ENCODE assay signal across 8 cellular contexts in genomic region chr11:33376331-33377099, GRCh38. TPM values are rescaled to one million over a fixed set of nuclear protein-coding genes. Genes with fewer than 3 reads are reported as not detected.
DNase-seq lines count a peak whose midpoint lies in the region; ATAC-seq, FAIRE-seq and TF ChIP-seq lines count a peak whose summit lies in the region.

No MANE protein-coding gene starts in this region.

- H3K9ac ChIP-seq in kidney (ENCODE audit: low read length in 2 of 2): no peak overlapping the region

- peaks cover 48% of the 10 kb centered on the region for H3K27me3 Mint-ChIP-seq in activated naive CD8-positive, alpha-beta T cell treated with anti-CD3 and anti-CD28 coated beads, Interleukin-2, amount 50 U/mL, for 24 hours

- H3K9me3 ChIP-seq in kidney (ENCODE audit: control insufficient read depth in 1 of 2, low read length in 2 of 2) (no peaks in the 10 kb centered on the region), upper lobe of right lung (no peaks in the 10 kb centered on the region)

- H3K4me1 Mint-ChIP-seq in activated naive CD8-positive, alpha-beta T cell treated with anti-CD3 and anti-CD28 coated beads, Interleukin-2, amount 50 U/mL, for 24 hours: no peaks in the 10 kb centered on the region

- DNase-seq in AG20443 (ENCODE audit: low spot score): peak; percentile 64
- DNase-seq in H7: peak; percentile 78
- no peak for DNase-seq in activated naive CD8-positive, alpha-beta T cell treated with anti-CD3 and anti-CD28 coated beads, Interleukin-2, amount 50 U/mL, for 24 hours
- DNase-seq in kidney: peak; percentile 67
- DNase-seq in upper lobe of right lung: no peak
- DNase-seq in central memory CD4-positive, alpha-beta T cell: no peak
- no peak for DNase-seq in GM19238 (ENCODE audit: insufficient read length, low spot score)

- H3K4me1 ChIP-seq in kidney (ENCODE audit: control insufficient read depth in 1 of 2, insufficient read depth in 1 of 2, low read depth in 1 of 2, low read length in 2 of 2) (peaks cover 0 to 2% of the 10 kb centered on the region in 2 donors), upper lobe of right lung (no peaks in the 10 kb centered on the region)

- no peak for FAIRE-seq in kidney (lab: Jason Lieb, UNC)

- H3K4me3 Mint-ChIP-seq in activated naive CD8-positive, alpha-beta T cell treated with anti-CD3 and anti-CD28 coated beads, Interleukin-2, amount 50 U/mL, for 24 hours: no peak overlapping the region

- H3K9me3 Mint-ChIP-seq in activated naive CD8-positive, alpha-beta T cell treated with anti-CD3 and anti-CD28 coated beads, Interleukin-2, amount 50 U/mL, for 24 hours: no peaks in the 10 kb centered on the region

- intact Hi-C loops in kidney (cut with DNase I): no loop called here
- intact Hi-C loops in upper lobe of right lung (cut with DNase I): no loop called here

- no peaks in the 10 kb centered on the region for H3K36me3 Mint-ChIP-seq in activated naive CD8-positive, alpha-beta T cell treated with anti-CD3 and anti-CD28 coated beads, Interleukin-2, amount 50 U/mL, for 24 hours (ENCODE audit: low read depth)

- H3K36me3 ChIP-seq in H7 (replicated peaks; ENCODE audit: control insufficient read depth, insufficient read depth, low read length) (no peaks in the 10 kb centered on the region), kidney (ENCODE audit: control insufficient read depth in 1 of 2, insufficient read depth in 2 of 2, low read length in 2 of 2) (no peaks in the 10 kb centered on the region), upper lobe of right lung (no peaks in the 10 kb centered on the region)

- peak; percentile 20 for ATAC-seq in activated naive CD8-positive, alpha-beta T cell treated with anti-CD3 and anti-CD28 coated beads, Interleukin-2, amount 50 U/mL, for 24 hours
- ATAC-seq in upper lobe of right lung (no peak), HG03439 (IDR thresholded peaks at IDR 0.05; ENCODE audit: unreplicated experiment) (no peak)

- H3K27ac Mint-ChIP-seq in activated naive CD8-positive, alpha-beta T cell treated with anti-CD3 and anti-CD28 coated beads, Interleukin-2, amount 50 U/mL, for 24 hours: no peak overlapping the region

- H3K27me3 ChIP-seq in H7 (ENCODE audit: control insufficient read depth, insufficient read depth, low read length): peaks cover 31% of the 10 kb centered on the region
- H3K27me3 ChIP-seq in upper lobe of right lung: peaks cover 40% of the 10 kb centered on the region

- no peak overlapping the region for H3K27ac ChIP-seq in kidney (ENCODE audit: low read depth in 2 of 2, low read length in 2 of 2)
- H3K27ac ChIP-seq in upper lobe of right lung: no peak overlapping the region

- no peak for TF ChIP-seq CTCF in kidney (IDR thresholded peaks at IDR 0.05; ENCODE audit: borderline replicate concordance, extremely low read depth, insufficient read depth)
- TF ChIP-seq CTCF in upper lobe of right lung (IDR thresholded peaks at IDR 0.05): no peak

- peak overlapping the region; percentile 53 for H3K4me3 ChIP-seq in H7 (ENCODE audit: insufficient read depth, low read depth, low read length)
- H3K4me3 ChIP-seq in kidney (ENCODE audit: low read length in 2 of 2): no peak overlapping the region
- H3K4me3 ChIP-seq in upper lobe of right lung: peak overlapping the region; percentile 33

RNA-seq across cellular contexts. Expression of gene KIAA1549L, which starts 0.6 kb away (rescaled TPM):
- 1.4 and 1.6 TPM in 2 replicates for total RNA-seq in H7 (2014; rRNA removed; shearing (Covaris generic))
- 1.1 TPM for total RNA-seq in kidney
- polyA plus RNA-seq in kidney (ENCODE audit: insufficient read depth, low read depth, low replicate concordance): 0.15 TPM
- not detected for total RNA-seq in upper lobe of right lung

Comparison
In these comparisons a context has a peak if more than half of its experiments do, and no peak if none do; other contexts are left out.
1. DNase-seq: peak in AG20443 (single experiment), H7 (single experiment) and kidney (single experiment); none in activated naive CD8-positive, alpha-beta T cell treated with anti-CD3 and anti-CD28 coated beads, Interleukin-2, amount 50 U/mL, for 24 hours (single experiment), upper lobe of right lung (single experiment), central memory CD4-positive, alpha-beta T cell (single experiment) and GM19238 (single experiment).
2. H3K4me3 ChIP-seq: peak in H7 (single experiment) and upper lobe of right lung (single experiment); none in kidney (0 of 2).